19 cellular contexts compared by ENCODE assay signal in the genomic region with DNA sequence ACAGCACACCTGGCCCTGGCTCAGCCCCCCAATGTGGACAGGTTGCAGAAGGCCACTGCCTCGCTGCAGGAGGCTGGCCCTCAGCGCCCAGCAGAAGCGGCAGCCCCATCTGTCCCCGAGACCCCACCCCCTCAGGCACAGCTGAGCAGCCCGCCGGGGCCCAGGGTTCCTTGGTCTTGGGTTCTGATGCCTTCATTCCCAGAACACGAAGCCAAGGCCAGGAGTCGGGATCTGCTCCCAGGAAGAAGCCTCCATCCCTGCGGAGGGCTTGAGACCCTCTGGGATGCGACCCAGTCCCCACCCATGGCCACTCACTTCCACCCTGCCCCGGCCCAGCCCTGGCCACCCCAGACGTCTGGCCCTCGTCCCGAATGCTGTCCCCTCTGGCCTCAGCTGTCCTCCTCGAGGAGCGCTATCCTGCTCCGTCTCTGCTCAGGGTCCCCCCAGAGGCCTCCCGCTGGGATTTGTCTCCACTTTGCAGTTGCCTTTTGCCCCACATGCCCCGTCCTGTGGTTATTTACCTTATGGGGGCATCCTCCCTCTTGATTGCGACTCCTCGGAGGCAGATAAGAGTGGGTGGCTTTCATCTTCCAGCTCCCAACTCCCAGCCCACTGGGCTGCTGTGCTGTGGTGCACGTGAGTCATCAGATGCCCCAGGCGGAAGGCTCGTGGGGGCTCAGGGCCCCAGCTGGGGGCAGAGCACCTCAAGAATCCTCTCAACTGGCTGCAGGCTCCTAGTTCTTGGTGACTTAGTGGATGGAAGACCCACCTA.
DNase-seq lines count a peak whose midpoint lies in the region; ATAC-seq and TF ChIP-seq lines count a peak whose summit lies in the region.
"Had no signal": no experiment of that assay in that cellular context is flagged by ENCODE, and none has a peak within 500 bp of the region (broad histone marks: within the 10 kb centered on the region; RNA-seq: fewer than 3 reads in every experiment).

No MANE protein-coding gene starts in this region.

- 89% methylated on average over 24 of the region's 24 CpGs for WGBS in right cardiac atrium
- WGBS in neuronal stem cell (ENCODE audit: extremely low coverage in 2 of 2, insufficient read length in 2 of 2, insufficient replicate concordance in 1 of 2), 2 donors = no CpG with 5 or more reads among the region's 24 CpGs

- H3K27ac ChIP-seq in right cardiac atrium (ENCODE audit: low read length) (no peak overlapping the region), WERI-Rb-1 (peak overlapping the region; percentile 39), neuronal stem cell (replicated peaks; ENCODE audit: low read length) (no peak overlapping the region)
- H3K27ac ChIP-seq: neutrophil, PC-9 had no signal

- no peak overlapping the region for H2AFZ ChIP-seq in neuronal stem cell (ENCODE audit: low read length)
- H2AFZ ChIP-seq: PC-9 had no signal

- no peaks in the 10 kb centered on the region for H3K79me1 ChIP-seq in neuronal stem cell (ENCODE audit: low read depth, low read length)

- H2AK5ac ChIP-seq in neuronal stem cell (ENCODE audit: low read depth, low read length) = peak overlapping the region; percentile 88

- H3K4ac ChIP-seq in neuronal stem cell (ENCODE audit: low read length) = no peak overlapping the region

- H3K4me2 ChIP-seq in neuronal stem cell (ENCODE audit: insufficient read depth, low read length, poor library complexity, severe bottlenecking) = no peak overlapping the region
- H3K4me2 ChIP-seq: PC-9 had no signal

- H2BK15ac ChIP-seq in neuronal stem cell (ENCODE audit: low read length) = peak overlapping the region; percentile 75

- no peak overlapping the region for H2BK5ac ChIP-seq in neuronal stem cell (ENCODE audit: low read length)

- peak overlapping the region; percentile 52 for H3K18ac ChIP-seq in neuronal stem cell (ENCODE audit: low read length)

- intact Hi-C loops in right cardiac atrium (cut with DNase I) (no loop called here), Right ventricle myocardium superior (cut with DNase I) (no loop called here)

- H3K27me3 ChIP-seq in right cardiac atrium (ENCODE audit: control insufficient read depth, insufficient read depth) (no peaks in the 10 kb centered on the region), WERI-Rb-1 (ENCODE audit: insufficient read depth, low read depth, severe bottlenecking) (no peaks in the 10 kb centered on the region), neuronal stem cell (ENCODE audit: control insufficient read depth in 3 of 3, insufficient read depth in 3 of 3, low read depth in 1 of 3, low read length in 3 of 3) (peaks cover 0 to 6% (median 0%) of the 10 kb centered on the region in 3 experiments)
- H3K27me3 ChIP-seq: neutrophil had no signal

- H2BK12ac ChIP-seq in neuronal stem cell (ENCODE audit: low read length) = no peak overlapping the region

- no peak overlapping the region for H3K23ac ChIP-seq in neuronal stem cell (ENCODE audit: low read depth, low read length, poor library complexity)

- no peak for DNase-seq in right cardiac atrium
- no peak for DNase-seq in Right ventricle myocardium superior
- peak; percentile 56 for DNase-seq in WERI-Rb-1
- DNase-seq in neuronal stem cell (ENCODE audit: low spot score) = no peak
- DNase-seq in MV-4-11 (lab: John Stamatoyannopoulos, UW) = no peak
- DNase-seq: CD4-positive, alpha-beta memory T cell; effector CD8-positive, alpha-beta T cell; GF-D8; hypothalamus; KBM-7; NCI-H187 treated with DMSO at 0.1 percent for 48 hours; NCI-H345; PC-9; small intestine; stimulated activated CD4-positive, alpha-beta T cell treated with anti-CD3 and anti-CD28 coated beads, Interleukin-4, amount 100 ng/mL, for 24 hours had no signal

- H3K4me3 ChIP-seq in right cardiac atrium (ENCODE audit: low read length) (no peak overlapping the region), WERI-Rb-1 (ENCODE audit: low read depth, low read length) (no peak overlapping the region; the same call in 1 of the 2 replicates), neuronal stem cell (ENCODE audit: low read length in 2 of 2) (no peak overlapping the region)
- H3K4me3 ChIP-seq: lung, PC-9 had no signal

- H3K36me3 ChIP-seq in WERI-Rb-1 (no peaks in the 10 kb centered on the region), neuronal stem cell (replicated peaks in 1 of 2; ENCODE audit: control insufficient read depth in 2 of 2, insufficient read depth in 2 of 2, low read length in 2 of 2) (no peaks in the 10 kb centered on the region)

- H3K14ac ChIP-seq in neuronal stem cell (ENCODE audit: low read length) = peak overlapping the region; percentile 15

- ATAC-seq in right cardiac atrium (peak; percentile 17 to 25), Right ventricle myocardium superior (ENCODE audit: poor library complexity) (no peak), GM21529 (IDR thresholded peaks at IDR 0.05; ENCODE audit: unreplicated experiment) (no peak), GM19463 (IDR thresholded peaks at IDR 0.05; ENCODE audit: unreplicated experiment) (no peak)

- TF ChIP-seq CTCF in WERI-Rb-1 (IDR thresholded peaks at IDR 0.05; ENCODE audit: low read depth, low read length) = no peak

- H3K4me1 ChIP-seq in right cardiac atrium (ENCODE audit: control insufficient read depth, insufficient read depth, low read length) (no peaks in the 10 kb centered on the region), neuronal stem cell (ENCODE audit: control insufficient read depth in 2 of 2, insufficient read depth in 1 of 2, low read depth in 1 of 2, low read length in 2 of 2) (peaks cover 0 to 16% of the 10 kb centered on the region in 2 donors)

- no peak overlapping the region for H3K9ac ChIP-seq in neuronal stem cell (ENCODE audit: low read depth, low read length, poor library complexity)

- H3K9me3 ChIP-seq in right cardiac atrium (ENCODE audit: control insufficient read depth, low read length) = no peaks in the 10 kb centered on the region
- H3K9me3 ChIP-seq in WERI-Rb-1 (ENCODE audit: severe bottlenecking) = no peaks in the 10 kb centered on the region
- H3K9me3 ChIP-seq in neuronal stem cell (replicated peaks in 1 of 2; ENCODE audit: control insufficient read depth in 2 of 2, insufficient read depth in 1 of 2, low read depth in 1 of 2, low read length in 2 of 2) = no peaks in the 10 kb centered on the region
- H3K9me3 ChIP-seq: neutrophil had no signal

- no peak overlapping the region for H4K91ac ChIP-seq in neuronal stem cell (ENCODE audit: low read depth, low read length, poor library complexity)

- H2BK120ac ChIP-seq in neuronal stem cell (ENCODE audit: low read depth, low read length) = no peak overlapping the region

- no peak overlapping the region for H4K8ac ChIP-seq in neuronal stem cell (ENCODE audit: low read depth, low read length)

Comparison
In these comparisons a context has a peak if more than half of its experiments do, and no peak if none do; other contexts are left out.
1. ATAC-seq: peak in right cardiac atrium (2 of 2); none in Right ventricle myocardium superior (single experiment), GM21529 (single experiment) and GM19463 (single experiment).